In the genomic region with DNA sequence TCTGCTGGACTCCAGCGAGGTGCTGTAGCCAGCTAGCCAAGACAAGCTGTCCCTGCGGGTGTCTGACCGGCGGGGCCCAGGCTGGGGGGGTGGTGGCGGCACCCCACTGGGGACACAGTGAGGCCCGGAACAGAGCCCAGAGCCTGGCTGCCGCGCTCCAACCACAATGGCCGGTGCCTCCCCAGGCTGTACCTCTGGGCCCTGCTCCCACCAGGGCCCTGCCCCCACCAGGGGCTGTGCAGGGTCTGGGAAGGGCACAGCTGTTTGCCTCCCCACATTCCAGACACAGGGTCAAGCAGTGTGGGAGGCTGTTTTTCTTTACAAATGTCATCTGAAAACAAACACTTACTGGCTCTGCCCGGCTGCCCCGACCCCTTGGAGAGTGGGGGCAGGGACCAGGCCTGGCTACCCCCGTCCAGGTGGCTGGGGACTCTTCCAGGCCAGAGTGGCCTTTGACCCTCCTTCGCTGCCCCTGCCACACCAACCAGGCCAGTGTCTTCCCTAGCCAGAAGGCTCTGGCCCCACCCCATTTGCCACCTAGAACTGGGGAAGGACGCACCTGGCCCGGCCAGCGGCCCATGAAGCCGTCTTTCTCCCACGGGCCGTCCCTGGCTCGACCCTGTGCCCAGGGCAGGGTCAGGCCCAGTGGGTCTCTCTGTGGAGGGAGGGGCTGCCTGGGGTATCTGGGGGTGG, we compare ENCODE assay signal across 24 cellular contexts. TPM values are rescaled to one million over a fixed set of nuclear protein-coding genes. Genes with fewer than 3 reads are reported as not detected.
"Had no signal": no experiment of that assay in that cellular context is flagged by ENCODE, and none has a peak within 500 bp of the region (broad histone marks: within the 10 kb centered on the region; RNA-seq: fewer than 3 reads in every experiment).

No MANE protein-coding gene starts in this region.

- H3K36me3 ChIP-seq: neural progenitor cell, ovary, prostate gland, right atrium auricular region, sigmoid colon, stomach, thoracic aorta, thyroid gland, tibial nerve, upper lobe of right lung, uterus had no signal

- H3K27me3 ChIP-seq: neural progenitor cell, ovary, right atrium auricular region, sigmoid colon, stomach, thyroid gland, tibial nerve, upper lobe of right lung, uterus had no signal

- H3K4me2 ChIP-seq: neural progenitor cell had no signal

- H3K4me3 ChIP-seq: neural progenitor cell, ovary, prostate gland, right atrium auricular region, sigmoid colon, stomach, thoracic aorta, thyroid gland, tibial nerve, upper lobe of right lung, uterus had no signal

- H2AFZ ChIP-seq: neural progenitor cell had no signal

- ATAC-seq: naive thymus-derived CD4-positive, alpha-beta T cell; natural killer cell; stimulated activated effector memory CD8-positive, alpha-beta T cell treated with anti-CD3 and anti-CD28 coated beads, Interleukin-12 subunit alpha, Interleukin-12 subunit beta, amount 100 ng/mL, for 72 hours; stimulated activated naive B cell treated with anti-CD40 and anti-IgM and Interleukin-4, amounts not matched to agents 10 μg/mL and 1 μg/mL and 100 μg/mL, for 72 hours; upper lobe of right lung had no signal

- H3K27ac ChIP-seq: neural progenitor cell, prostate gland, right atrium auricular region, sigmoid colon, stomach, thoracic aorta, thyroid gland, tibial nerve, upper lobe of right lung, uterus had no signal

- H3K9me3 ChIP-seq: ovary, prostate gland, right atrium auricular region, sigmoid colon, stomach, thoracic aorta, thyroid gland, tibial nerve, upper lobe of right lung, uterus had no signal

- H3K4me1 ChIP-seq: neural progenitor cell, prostate gland, right atrium auricular region, sigmoid colon, stomach, thyroid gland, tibial nerve, upper lobe of right lung, uterus had no signal

- H3K9ac ChIP-seq: neural progenitor cell had no signal

- DNase-seq: naive thymus-derived CD4-positive, alpha-beta T cell; natural killer cell; occipital lobe; retina; small intestine; stimulated activated CD4-positive, alpha-beta T cell treated with anti-CD3 and anti-CD28 coated beads, Interleukin-15, amount 100 ng/mL, for 24 hours; stimulated activated CD4-positive, alpha-beta T cell treated with anti-CD3 and anti-CD28 coated beads, Interleukin-2, amount 100 ng/mL, for 24 hours; stimulated activated CD4-positive, alpha-beta T cell treated with anti-CD3 and anti-CD28 coated beads, Interleukin-2, amount 100 ng/mL, for 48 hours; stimulated activated CD4-positive, alpha-beta T cell treated with anti-CD3 and anti-CD28 coated beads, Interleukin-4, amount 100 ng/mL, for 24 hours; stimulated activated naive B cell treated with anti-CD40 and anti-IgM and Interleukin-4, amounts not matched to agents 10 μg/mL and 1 μg/mL and 100 μg/mL, for 72 hours; stimulated activated naive CD4-positive, alpha-beta T cell treated with Interleukin-2 at 50 U/mL for 16 hours; stomach; thyroid gland; upper lobe of right lung had no signal

RNA-seq across cellular contexts. Expression of a gene that starts 14.6 kb away (rescaled TPM):
- total RNA-seq: natural killer cell had no signal
- polyA plus RNA-seq: naive thymus-derived CD4-positive, alpha-beta T cell; neural cell had no signal
